9 cellular contexts compared by ENCODE assay signal in the genomic region with DNA sequence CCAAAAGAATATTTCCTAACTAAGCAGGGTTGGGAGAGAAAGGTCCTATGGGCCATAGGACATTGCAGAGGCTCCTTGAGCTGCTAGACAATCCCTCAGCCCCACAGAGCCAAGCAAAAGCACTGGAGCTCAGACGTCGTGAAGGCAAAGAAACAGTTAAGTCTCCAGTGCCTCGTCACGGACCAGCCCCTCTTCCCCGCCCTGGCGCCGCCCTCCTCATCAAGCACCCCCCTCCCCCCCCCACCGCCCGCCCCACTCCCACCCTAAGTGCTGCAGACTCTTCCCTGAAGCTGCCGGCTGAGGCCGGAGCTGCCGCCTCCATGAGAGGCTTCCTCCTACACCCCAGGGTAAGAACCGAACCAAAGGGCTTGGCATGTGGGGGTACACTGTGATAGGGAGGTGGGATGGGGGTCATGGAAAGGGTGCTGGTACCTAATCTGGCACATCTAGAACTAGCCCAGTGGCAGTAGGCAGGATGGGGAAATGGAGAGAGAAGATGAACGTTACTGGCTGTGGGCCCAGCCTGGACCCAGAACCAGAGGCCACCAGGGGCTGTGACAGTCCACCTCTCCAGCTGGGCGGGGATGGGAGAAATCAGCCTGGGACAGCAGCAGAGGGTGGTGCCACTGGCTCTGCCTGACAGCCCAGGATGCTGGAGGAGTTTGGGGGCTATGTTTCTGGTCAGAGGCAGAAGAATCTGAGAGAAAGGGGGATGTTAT. TPM values are rescaled to one million over a fixed set of nuclear protein-coding genes. Genes with fewer than 3 reads are reported as not detected.
DNase-seq lines count a peak whose midpoint lies in the region; TF ChIP-seq lines count a peak whose summit lies in the region.
"Had no signal": no experiment of that assay in that cellular context is flagged by ENCODE, and none has a peak within 500 bp of the region (broad histone marks: within the 10 kb centered on the region; RNA-seq: fewer than 3 reads in every experiment).

MAP1A (plus strand) TSS at position 255 of the 719 bp plus-strand sequence. CDS start 3,866 bp downstream, outside the sequence.

- H3K36me3 ChIP-seq in esophagus squamous epithelium (peaks cover 0 to 19% (median 0%) of the 10 kb centered on the region in 3 donors), muscle layer of colon (ENCODE audit: insufficient read depth, low read length) (peaks cover 22% of the 10 kb centered on the region), uterus (no peaks in the 10 kb centered on the region)

- no peaks in the 10 kb centered on the region for H3K9me3 ChIP-seq in esophagus squamous epithelium
- H3K9me3 ChIP-seq in muscle layer of colon (ENCODE audit: low read length) = no peaks in the 10 kb centered on the region
- H3K9me3 ChIP-seq in uterus = no peaks in the 10 kb centered on the region

- DNase-seq in NCI-H2081 (lab: John Stamatoyannopoulos, UW) (peak; percentile 16 to 50), NCI-H2081 treated with DMSO at 0.1 percent for 48 hours (lab: John Stamatoyannopoulos, UW) (no peak), SK-N-DZ (ENCODE audit: low spot score) (peak; percentile 88), esophagus squamous epithelium (lab: John Stamatoyannopoulos, UW) (no peak), uterus (peak; percentile 53 to 68), RWPE1 (ENCODE audit: low spot score) (no peak)
- no peak for DNase-seq in stimulated activated CD4-positive, alpha-beta T cell treated with anti-CD3 and anti-CD28 coated beads, Interleukin-4, amount 100 ng/mL, for 24 hours

- WGBS in esophagus squamous epithelium, 2 donors = 0 to 10% methylated on average over 2 to 9 of the region's 15 CpGs

- intact Hi-C loops in esophagus squamous epithelium (cut with DNase I) = no loop called here
- intact Hi-C loops in uterus (cut with DNase I; ENCODE audit: low total_unique reads) = no loop called here

- H3K4me3 ChIP-seq in esophagus squamous epithelium (peak within 1 kb of the TSS; percentile 25 to 64 (median 46)), muscle layer of colon (ENCODE audit: low read depth in 1 of 2, low read length in 2 of 2) (peak within 1 kb of the TSS; percentile 87 to 94), uterus (peak within 1 kb of the TSS; percentile 38 to 44)

- TF ChIP-seq CTCF in esophagus squamous epithelium (IDR thresholded peaks at IDR 0.05) (no peak), uterus (IDR thresholded peaks at IDR 0.05) (no peak), RWPE1 (conservative IDR thresholded peaks at IDR 0.05; ENCODE audit: low read depth) (no peak)

- TF ChIP-seq POLR2A in esophagus squamous epithelium (IDR thresholded peaks at IDR 0.05) (peak in 1 of 4 donors; percentile 16), uterus (IDR thresholded peaks at IDR 0.05) (no peak)

- CTCF ChIA-PET in RWPE1 (lab: Yijun Ruan, JAX) = interaction anchor here (1.1 kb wide), 1 partner anchor 16 kb away, joined by 3 read pairs; no protein-coding TSS in a partner anchor

- H3K4me1 ChIP-seq in esophagus squamous epithelium (peaks cover 0 to 40% (median 8%) of the 10 kb centered on the region in 3 donors), muscle layer of colon (ENCODE audit: insufficient read depth, low read length) (peaks cover 42% of the 10 kb centered on the region), uterus (peaks cover 5 to 6% of the 10 kb centered on the region in 2 donors)

- peak within 1 kb of the TSS; percentile 85 for H3K9ac ChIP-seq in muscle layer of colon (ENCODE audit: low read length)

- POLR2A ChIA-PET in RWPE1 (lab: Yijun Ruan, JAX; ENCODE audit: low non-redundant PET) = no interaction called here

- H3K27me3 ChIP-seq in esophagus squamous epithelium = peaks cover 0 to 35% (median 0%) of the 10 kb centered on the region in 4 donors
- no peaks in the 10 kb centered on the region for H3K27me3 ChIP-seq in muscle layer of colon (ENCODE audit: control insufficient read depth in 1 of 2, insufficient read depth in 2 of 2, low read length in 2 of 2)
- H3K27me3 ChIP-seq in uterus = no peaks in the 10 kb centered on the region

- H3K27ac ChIP-seq in esophagus squamous epithelium = peak within 1 kb of the TSS; percentile 50 to 89 (median 82)
- H3K27ac ChIP-seq in muscle layer of colon (ENCODE audit: low read depth, low read length) = peak within 1 kb of the TSS; percentile 95
- peak within 1 kb of the TSS; percentile 75 to 81 for H3K27ac ChIP-seq in uterus
- no peak within 1 kb of the TSS for H3K27ac ChIP-seq in RWPE1
- H3K27ac ChIP-seq: C4-2B had no signal

RNA-seq across cellular contexts. Expression of gene MAP1A, which starts in this region (rescaled TPM):
- polyA plus RNA-seq in SK-N-DZ (2014; cell fraction: cytosol; rRNA removed) = 3.2 and 4.2 TPM in 2 replicates
- polyA plus RNA-seq in SK-N-DZ (2014; cell fraction: nucleus; rRNA removed) = 1.7 and 1.8 TPM in 2 replicates
- total RNA-seq in esophagus squamous epithelium (1 to 10 TPM in 2 of 4 donors, under 1 TPM in 2; 0.53 to 5.9 (median 2.3) TPM), uterus (10 to 100 TPM in 3 of 4 donors, 1 to 10 TPM in 1; 5.9 to 27.6 (median 12.8) TPM)

Comparison
In these comparisons a context has a peak if more than half of its experiments do, and no peak if none do; other contexts are left out.
1. DNase-seq: peak in NCI-H2081 (2 of 2), SK-N-DZ (single experiment) and uterus (2 of 2); none in NCI-H2081 treated with DMSO at 0.1 percent for 48 hours (single experiment), esophagus squamous epithelium (single experiment), RWPE1 (single experiment) and stimulated activated CD4-positive, alpha-beta T cell treated with anti-CD3 and anti-CD28 coated beads, Interleukin-4, amount 100 ng/mL, for 24 hours (single experiment).
2. Peak in every context shown above with its lines, with median percentiles within 50 percentile points of each other: H3K4me3 ChIP-seq.